Comparison of ENCODE assay signal across 1 cellular context in the genomic region with DNA sequence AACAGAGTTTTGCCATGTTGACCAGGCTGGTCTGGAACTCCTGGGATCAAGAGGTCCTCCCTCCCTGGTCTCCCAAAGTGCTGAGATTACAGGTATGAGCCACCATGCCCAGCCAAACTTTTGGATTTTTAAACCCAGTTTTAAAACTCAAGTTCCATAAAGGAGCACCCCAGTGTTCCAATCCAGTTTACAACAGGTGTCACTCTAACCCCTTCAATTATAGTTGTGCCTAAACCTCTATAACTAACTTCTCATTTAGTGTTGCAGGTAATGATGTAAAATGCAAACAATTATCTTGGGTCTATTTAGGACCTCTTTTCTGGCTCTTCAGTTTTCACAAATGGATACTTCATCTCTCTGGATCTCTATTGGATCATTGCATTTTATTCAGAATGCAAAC.
TF ChIP-seq lines count a peak whose summit lies in the region.

No MANE protein-coding gene starts in this region.

TF ChIP-seq in A549, 52 proteins besides CTCF, POLR2A, EP300 and RAD21 (continued from another document):
- TF ChIP-seq, protein P1, sequence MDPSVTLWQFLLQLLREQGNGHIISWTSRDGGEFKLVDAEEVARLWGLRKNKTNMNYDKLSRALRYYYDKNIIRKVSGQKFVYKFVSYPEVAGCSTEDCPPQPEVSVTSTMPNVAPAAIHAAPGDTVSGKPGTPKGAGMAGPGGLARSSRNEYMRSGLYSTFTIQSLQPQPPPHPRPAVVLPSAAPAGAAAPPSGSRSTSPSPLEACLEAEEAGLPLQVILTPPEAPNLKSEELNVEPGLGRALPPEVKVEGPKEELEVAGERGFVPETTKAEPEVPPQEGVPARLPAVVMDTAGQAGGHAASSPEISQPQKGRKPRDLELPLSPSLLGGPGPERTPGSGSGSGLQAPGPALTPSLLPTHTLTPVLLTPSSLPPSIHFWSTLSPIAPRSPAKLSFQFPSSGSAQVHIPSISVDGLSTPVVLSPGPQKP (IDR thresholded peaks at IDR 0.05; ENCODE audit: low read depth, low read length), result no peak
- no peak for TF ChIP-seq SREBF2 (IDR thresholded peaks at IDR 0.05)
- no peak for TF ChIP-seq MAFK (IDR thresholded peaks at IDR 0.05; ENCODE audit: partially characterized antibody)
- no peak for TF ChIP-seq KDM5A (IDR thresholded peaks at IDR 0.05)
- TF ChIP-seq GATA3 (IDR thresholded peaks at IDR 0.05; ENCODE audit: borderline replicate concordance), result no peak
- TF ChIP-seq NFE2L2 (conservative IDR thresholded peaks at IDR 0.05; ENCODE audit: low read length), result no peak
- TF ChIP-seq CHD2 (IDR thresholded peaks at IDR 0.05; ENCODE audit: low read length, partially characterized antibody), result no peak
- no peak for TF ChIP-seq ZC3H11A (IDR thresholded peaks at IDR 0.05)
- TF ChIP-seq ZFP36 (IDR thresholded peaks at IDR 0.05; ENCODE audit: borderline replicate concordance, partially characterized antibody), result no peak
- TF ChIP-seq ESRRA (IDR thresholded peaks at IDR 0.05; ENCODE audit: borderline replicate concordance, low read length), result no peak
- no peak for TF ChIP-seq ZSCAN20 (CRISPR knock-in tag; IDR thresholded peaks at IDR 0.05)
- no peak for TF ChIP-seq RFX5 (IDR thresholded peaks at IDR 0.05)
- TF ChIP-seq EHF (CRISPR knock-in tag; IDR thresholded peaks at IDR 0.05), result no peak
- TF ChIP-seq JUN (IDR thresholded peaks at IDR 0.05), result no peak
- TF ChIP-seq EHMT2 (IDR thresholded peaks at IDR 0.05; ENCODE audit: low read depth), result no peak
- TF ChIP-seq, protein P2, sequence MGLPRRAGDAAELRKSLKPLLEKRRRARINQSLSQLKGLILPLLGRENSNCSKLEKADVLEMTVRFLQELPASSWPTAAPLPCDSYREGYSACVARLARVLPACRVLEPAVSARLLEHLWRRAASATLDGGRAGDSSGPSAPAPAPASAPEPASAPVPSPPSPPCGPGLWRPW (IDR thresholded peaks at IDR 0.05), result no peak
- no peak for TF ChIP-seq FOSB (CRISPR knock-in tag; IDR thresholded peaks at IDR 0.05)
